In the genomic region with DNA sequence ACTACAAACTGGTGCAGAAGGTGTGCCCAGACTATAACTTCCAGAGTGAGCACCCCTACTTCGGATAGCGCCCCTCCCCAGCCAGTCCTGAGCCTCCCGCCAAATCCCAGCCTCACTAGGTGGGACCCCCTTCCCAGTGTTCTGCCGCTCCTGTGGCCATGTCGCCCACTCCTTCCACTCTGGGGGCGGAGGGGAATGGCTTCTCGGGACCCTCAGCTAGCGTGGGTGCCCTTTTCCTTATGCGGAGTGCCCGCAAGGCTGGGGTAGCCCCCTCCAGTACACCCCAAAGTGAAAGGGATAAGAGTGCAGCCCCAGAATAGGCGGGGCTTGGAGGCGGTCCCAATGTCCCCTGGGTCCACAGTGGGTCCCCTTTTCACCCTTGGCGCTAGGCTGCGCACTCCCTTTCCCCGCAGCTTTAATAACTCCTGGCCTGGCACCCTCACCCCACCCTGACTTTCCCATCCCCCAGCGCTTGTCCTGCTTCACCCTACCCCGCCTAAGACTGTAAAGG, we compare ENCODE assay signal across 17 cellular contexts. TPM values are rescaled to one million over a fixed set of nuclear protein-coding genes. Genes with fewer than 3 reads are reported as not detected.
DNase-seq lines count a peak whose midpoint lies in the region; ATAC-seq and TF ChIP-seq lines count a peak whose summit lies in the region.
"Had no signal": no experiment of that assay in that cellular context is flagged by ENCODE, and none has a peak within 500 bp of the region (broad histone marks: within the 10 kb centered on the region; RNA-seq: fewer than 3 reads in every experiment).

No MANE protein-coding gene starts in this region.

- peak overlapping the region; percentile 56 for H3K4me3 Mint-ChIP-seq in activated CD4-positive, alpha-beta T cell treated with anti-CD3 and anti-CD28 coated beads for 36 hours
- peak overlapping the region; percentile 10 to 87; a peak in 3 of 5 replicates for H3K4me3 Mint-ChIP-seq in H9
- H3K4me3 Mint-ChIP-seq in activated T-helper 17 cell treated with anti-CD3 and anti-CD28 coated beads, Interleukin-2, amount 50 U/mL, for 72 hours, result peak overlapping the region; percentile 38
- peak overlapping the region; percentile 19 to 24 (median 21) for H3K4me3 Mint-ChIP-seq in nephron

- no peak overlapping the region for H2BK5ac ChIP-seq in H9 (ENCODE audit: insufficient read length, low read length)

- no peak overlapping the region for H4K5ac ChIP-seq in H9 (ENCODE audit: insufficient read length, low read depth, low read length)

- H2BK15ac ChIP-seq in H9 (ENCODE audit: low read depth, low read length), result no peak overlapping the region

- H3K23ac ChIP-seq in H9 (ENCODE audit: insufficient read length, low read depth, low read length), result no peak overlapping the region

- H3K79me1 ChIP-seq in H9 (ENCODE audit: insufficient read depth, low read depth, low read length, poor library complexity, severe bottlenecking), result no peaks in the 10 kb centered on the region

- no peak for ATAC-seq in activated CD4-positive, alpha-beta T cell treated with anti-CD3 and anti-CD28 coated beads for 36 hours
- ATAC-seq in activated T-helper 17 cell treated with anti-CD3 and anti-CD28 coated beads, Interleukin-2, amount 50 U/mL, for 72 hours (replicated peaks), result no peak
- no peak for ATAC-seq in left lobe of liver
- ATAC-seq: body of pancreas, HCT116, sciatic nerve had no signal

- no peak overlapping the region for H2BK20ac ChIP-seq in H9 (ENCODE audit: low read depth, low read length, poor library complexity, severe bottlenecking)

- TF ChIP-seq CTCF in H9 (conservative IDR thresholded peaks at IDR 0.05), result no peak
- TF ChIP-seq CTCF in nephron (IDR thresholded peaks at IDR 0.05; ENCODE audit: unreplicated experiment in 3 of 3), result no peak

- H2AK5ac ChIP-seq in H9 (ENCODE audit: insufficient read length, low read length), result no peak overlapping the region

- no peak overlapping the region for H3K27ac ChIP-seq in H9 (ENCODE audit: insufficient read length, low read depth, low read length)
- H3K27ac ChIP-seq: body of pancreas, neutrophil had no signal

- H3K18ac ChIP-seq in H9 (ENCODE audit: insufficient read length, low read depth, low read length), result no peak overlapping the region

- H3K4me2 ChIP-seq in H9 (ENCODE audit: insufficient read depth, insufficient read length, low read length), result peak overlapping the region; percentile 77

- H3K27me3 ChIP-seq in H9 (ENCODE audit: insufficient read depth, low read length), result peaks cover 43% of the 10 kb centered on the region

- no peak overlapping the region for H2BK120ac ChIP-seq in H9 (ENCODE audit: low read depth, low read length, poor library complexity, severe bottlenecking)

- no peak overlapping the region; the same call in 1 of the 2 replicates for H3K14ac ChIP-seq in H9 (ENCODE audit: insufficient read depth, low read length)

- no peak overlapping the region for H3K4ac ChIP-seq in H9 (ENCODE audit: low read depth, low read length)

- no CpG with 5 or more reads among the region's 17 CpGs for WGBS in H9 (ENCODE audit: extremely low coverage, insufficient read length, low lambda C conversion rate)

- peaks cover 5% of the 10 kb centered on the region; the same call in 1 of the 2 replicates for H3K79me2 ChIP-seq in H9 (ENCODE audit: insufficient read depth, low read length)

- H3T11ph ChIP-seq in H9 (ENCODE audit: low read length), result no peak overlapping the region

- intact Hi-C loops in activated CD4-positive, alpha-beta T cell treated with anti-CD3 and anti-CD28 coated beads for 36 hours (cut with DNase I, micrococcal nuclease), result loop anchor here (1.0 to 10.0 kb wide), 4 partner anchors 13 to 591 kb away; a partner anchor contains a TSS

- no peak overlapping the region for H4K8ac ChIP-seq in H9 (replicated peaks; ENCODE audit: insufficient read length, low read depth, low read length)

- CTCF ChIA-PET in activated CD4-positive, alpha-beta T cell treated with anti-CD3 and anti-CD28 coated beads for 36 hours (lab: Charles Lee), result interaction anchor here (0.6 to 10.5 kb wide), 8 partner anchors 12 to 1290 kb away, joined by 3 to 282 read pairs (median 3); a partner anchor contains a TSS

- peaks cover 30% of the 10 kb centered on the region for H3K23me2 ChIP-seq in H9 (ENCODE audit: insufficient read length, low read depth, low read length, poor library complexity, severe bottlenecking)

- H2AFZ ChIP-seq in H9 (ENCODE audit: low read length), result no peak overlapping the region

- H3K27me3 Mint-ChIP-seq in activated CD4-positive, alpha-beta T cell treated with anti-CD3 and anti-CD28 coated beads for 36 hours, result peaks cover 54% of the 10 kb centered on the region
- peaks cover 74% of the 10 kb centered on the region for H3K27me3 Mint-ChIP-seq in H9 (ENCODE audit: low read depth)
- H3K27me3 Mint-ChIP-seq in activated T-helper 17 cell treated with anti-CD3 and anti-CD28 coated beads, Interleukin-2, amount 50 U/mL, for 72 hours, result peaks cover 47% of the 10 kb centered on the region
- peaks cover 67% of the 10 kb centered on the region for H3K27me3 Mint-ChIP-seq in nephron (ENCODE audit: low read depth)

- H3K36me3 Mint-ChIP-seq in activated CD4-positive, alpha-beta T cell treated with anti-CD3 and anti-CD28 coated beads for 36 hours (ENCODE audit: low read depth), result peaks cover 12% of the 10 kb centered on the region
- H3K36me3 Mint-ChIP-seq in H9 (ENCODE audit: insufficient read depth in 1 of 3, low read depth in 3 of 3), result peaks cover 6 to 11% (median 7%) of the 10 kb centered on the region in 3 experiments
- H3K36me3 Mint-ChIP-seq in activated T-helper 17 cell treated with anti-CD3 and anti-CD28 coated beads, Interleukin-2, amount 50 U/mL, for 72 hours (ENCODE audit: low read depth), result peaks cover 16% of the 10 kb centered on the region
- H3K36me3 Mint-ChIP-seq in nephron (ENCODE audit: low read depth), result no peaks in the 10 kb centered on the region
- H3K36me3 Mint-ChIP-seq: T-cell had no signal

- H3K4me1 Mint-ChIP-seq in activated CD4-positive, alpha-beta T cell treated with anti-CD3 and anti-CD28 coated beads for 36 hours, result peaks cover 50% of the 10 kb centered on the region
- peaks cover 59 to 71% of the 10 kb centered on the region in 2 experiments for H3K4me1 Mint-ChIP-seq in H9
- peaks cover 27% of the 10 kb centered on the region for H3K4me1 Mint-ChIP-seq in activated T-helper 17 cell treated with anti-CD3 and anti-CD28 coated beads, Interleukin-2, amount 50 U/mL, for 72 hours
- H3K4me1 Mint-ChIP-seq in nephron, result peaks cover 72% of the 10 kb centered on the region

- no peaks in the 10 kb centered on the region for H4K20me1 ChIP-seq in H9 (ENCODE audit: control insufficient read depth, insufficient read depth, insufficient read length)

- no peak for DNase-seq in activated CD4-positive, alpha-beta T cell treated with anti-CD3 and anti-CD28 coated beads for 36 hours
- no peak for DNase-seq in activated CD4-positive, alpha-beta T cell treated with anti-CD3 and anti-CD28 coated beads for 4 hours
- DNase-seq in H9 (no peak), NCI-H187 treated with DMSO at 0.1 percent for 48 hours (lab: John Stamatoyannopoulos, UW) (no peak), midbrain (lab: John Stamatoyannopoulos, UW) (no peak), left lobe of liver (ENCODE audit: low spot score) (no peak)
- DNase-seq: cortex of kidney, NCI-H1092, trophoblast cell had no signal

- no peak overlapping the region for H3K56ac ChIP-seq in H9 (ENCODE audit: insufficient read length, low read depth, low read length)

- no peaks in the 10 kb centered on the region for H3K9me3 ChIP-seq in H9 (ENCODE audit: control insufficient read depth, low read depth, low read length)
- H3K9me3 ChIP-seq: body of pancreas, neutrophil had no signal

- H3K27ac Mint-ChIP-seq in activated CD4-positive, alpha-beta T cell treated with anti-CD3 and anti-CD28 coated beads for 36 hours, result peak overlapping the region; percentile 48
- no peak overlapping the region for H3K27ac Mint-ChIP-seq in H9
- no peak overlapping the region for H3K27ac Mint-ChIP-seq in activated T-helper 17 cell treated with anti-CD3 and anti-CD28 coated beads, Interleukin-2, amount 50 U/mL, for 72 hours
- H3K27ac Mint-ChIP-seq in nephron, result no peak overlapping the region

- POLR2A ChIA-PET in activated CD4-positive, alpha-beta T cell treated with anti-CD3 and anti-CD28 coated beads for 36 hours (lab: Charles Lee), result no interaction called here

- H4K91ac ChIP-seq in H9 (ENCODE audit: insufficient read length, low read depth, low read length), result no peak overlapping the region

- H3K9ac ChIP-seq in H9 (ENCODE audit: extremely low read depth, insufficient read length, low read length), result no peak overlapping the region

- no peaks in the 10 kb centered on the region for H3K9me3 Mint-ChIP-seq in activated CD4-positive, alpha-beta T cell treated with anti-CD3 and anti-CD28 coated beads for 36 hours (ENCODE audit: low read depth)
- H3K9me3 Mint-ChIP-seq in H9 (no peaks in the 10 kb centered on the region; a peak in 2 of 5 replicates), nephron (no peaks in the 10 kb centered on the region)
- H3K9me3 Mint-ChIP-seq in activated T-helper 17 cell treated with anti-CD3 and anti-CD28 coated beads, Interleukin-2, amount 50 U/mL, for 72 hours, result no peaks in the 10 kb centered on the region
- H3K9me3 Mint-ChIP-seq: T-cell had no signal

- H3K4me1 ChIP-seq in H9 (ENCODE audit: insufficient read depth, low read length), result no peaks in the 10 kb centered on the region; the same call in 1 of the 2 replicates

- no peak overlapping the region for H2BK12ac ChIP-seq in H9 (ENCODE audit: insufficient read length, low read depth, low read length)

RNA-seq across cellular contexts. Expression of a gene that starts 3.8 kb away (rescaled TPM):
- total RNA-seq in activated CD4-positive, alpha-beta T cell treated with anti-CD3 and anti-CD28 coated beads for 36 hours, result 100 to 1,000 TPM; 436 to 487 TPM
- total RNA-seq in H9 (2021) (257 and 260 TPM in 2 replicates), left lobe of liver (242 TPM)
- 100 to 1,000 TPM; 232 to 320 TPM for total RNA-seq in activated T-helper 17 cell treated with anti-CD3 and anti-CD28 coated beads, Interleukin-2, amount 50 U/mL, for 72 hours

RNA-seq across cellular contexts. Expression of a gene that starts 9.1 kb away (rescaled TPM):
- under 1 TPM; 0.41 to 0.51 TPM for total RNA-seq in activated CD4-positive, alpha-beta T cell treated with anti-CD3 and anti-CD28 coated beads for 36 hours
- total RNA-seq in H9 (2021), result 2.1 and 2.8 TPM in 2 replicates
- total RNA-seq in activated T-helper 17 cell treated with anti-CD3 and anti-CD28 coated beads, Interleukin-2, amount 50 U/mL, for 72 hours, result 1 to 10 TPM in 1 of 2 donors, under 1 TPM in 1; 0.34 to 1.4 TPM
- total RNA-seq in left lobe of liver, result 0.13 TPM
- total RNA-seq: epithelial cell of proximal tubule had no signal

RNA-seq across cellular contexts. Expression of a gene that starts 25.3 kb away (rescaled TPM):
- 1 to 10 TPM; 2.5 to 2.8 TPM for total RNA-seq in activated CD4-positive, alpha-beta T cell treated with anti-CD3 and anti-CD28 coated beads for 36 hours
- total RNA-seq in H9 (2021) (2.0 and 2.8 TPM in 2 replicates), left lobe of liver (2.3 TPM)
- total RNA-seq in activated T-helper 17 cell treated with anti-CD3 and anti-CD28 coated beads, Interleukin-2, amount 50 U/mL, for 72 hours, result 1 to 10 TPM; 3.2 to 4.5 TPM
- total RNA-seq: epithelial cell of proximal tubule had no signal
